ENCODE assay signal across 27 cellular contexts in genomic region chr2:149164827-149165226, GRCh38.
"Had no signal": no experiment of that assay in that cellular context is flagged by ENCODE, and none has a peak within 500 bp of the region (broad histone marks: within the 10 kb centered on the region; RNA-seq: fewer than 3 reads in every experiment).

No MANE protein-coding gene starts in this region.

- DNase-seq: activated CD4-positive, alpha-beta T cell treated with anti-CD3 and anti-CD28 coated beads for 4 hours; activated CD4-positive, alpha-beta T cell treated with anti-CD3 and anti-CD28 coated beads, Interleukin-2, amount 50 U/mL, for 4 hours; activated CD8-positive, alpha-beta memory T cell treated with anti-CD3 and anti-CD28 coated beads, Interleukin-2, amount 50 U/mL, for 48 hours; activated CD8-positive, alpha-beta T cell treated with anti-CD3 and anti-CD28 coated beads, Interleukin-2, amount 10 ng/mL, durations not matched to agents 7 days and 5 days; activated naive CD4-positive, alpha-beta T cell treated with anti-CD3 and anti-CD28 coated beads, Interleukin-2, amount 50 U/mL, for 16 hours; activated naive CD8-positive, alpha-beta T cell treated with anti-CD3 and anti-CD28 coated beads, Interleukin-2, amount 10 ng/mL, durations not matched to agents 7 days and 5 days; activated T-cell treated with anti-CD3 and anti-CD28 coated beads, Interleukin-2, amount 50 U/mL, for 1 hour; adrenal gland; aorta; KG1; NCI-H1048; NCI-H1417; NCI-H1694; NCI-H2029; NCI-H2107; NCI-H2171 treated with DMSO at 0.1 percent for 48 hours; NCI-H345; NCI-H510A; NCI-H69; SHP77; SW 1271 had no signal

- ATAC-seq: activated CD4-positive, CD25-positive, alpha-beta regulatory T cell treated with anti-CD3 and anti-CD28 coated beads, Interleukin-2, amount 50 U/mL, for 24 hours; activated CD8-positive, alpha-beta T cell treated with anti-CD3 and anti-CD28 coated beads, Interleukin-2, amount 10 ng/mL, durations not matched to agents 7 days and 5 days; SK-N-SH treated with all-trans-retinoic acid at 6 μM for 48 hours had no signal

- H3K4me3 Mint-ChIP-seq: activated CD8-positive, alpha-beta T cell treated with anti-CD3 and anti-CD28 coated beads, Interleukin-2, amount 10 ng/mL, durations not matched to agents 7 days and 5 days; activated naive CD8-positive, alpha-beta T cell treated with anti-CD3 and anti-CD28 coated beads, Interleukin-2, amount 10 ng/mL, durations not matched to agents 7 days and 5 days; central memory CD8-positive, alpha-beta T cell; T-helper 1 cell treated with Interleukin-12 subunit alpha and Interleukin-12 subunit beta and Interleukin-4 antibody, amounts not matched to agents 30 μg/mL and 1 μg/mL, for 36 hours had no signal

- H3K9me3 ChIP-seq: adrenal gland, SJSA1 had no signal

- H3K27me3 ChIP-seq: adrenal gland, SJSA1 had no signal

- H3K4me1 ChIP-seq: adrenal gland had no signal

- FAIRE-seq: RCC 7860 had no signal

- H3K4me3 ChIP-seq: adrenal gland, SJSA1 had no signal

- H3K36me3 ChIP-seq: adrenal gland, SJSA1 had no signal

- H3K27ac ChIP-seq: adrenal gland, SJSA1 had no signal

- H3K9me3 Mint-ChIP-seq: central memory CD8-positive, alpha-beta T cell; T-helper 1 cell treated with Interleukin-12 subunit alpha and Interleukin-12 subunit beta and Interleukin-4 antibody, amounts not matched to agents 30 μg/mL and 1 μg/mL, for 36 hours had no signal

- H3K36me3 Mint-ChIP-seq: activated naive CD8-positive, alpha-beta T cell treated with anti-CD3 and anti-CD28 coated beads, Interleukin-2, amount 10 ng/mL, durations not matched to agents 7 days and 5 days had no signal

- H3K27ac Mint-ChIP-seq: activated CD8-positive, alpha-beta T cell treated with anti-CD3 and anti-CD28 coated beads, Interleukin-2, amount 10 ng/mL, durations not matched to agents 7 days and 5 days; activated naive CD8-positive, alpha-beta T cell treated with anti-CD3 and anti-CD28 coated beads, Interleukin-2, amount 10 ng/mL, durations not matched to agents 7 days and 5 days; T-helper 1 cell treated with Interleukin-12 subunit alpha and Interleukin-12 subunit beta and Interleukin-4 antibody, amounts not matched to agents 30 μg/mL and 1 μg/mL, for 36 hours had no signal
